ENCODE assay signal across 12 cellular contexts in genomic region chr2:64403426-64403825, GRCh38. TPM values are rescaled to one million over a fixed set of nuclear protein-coding genes. Genes with fewer than 3 reads are reported as not detected.
DNase-seq lines count a peak whose midpoint lies in the region; TF ChIP-seq lines count a peak whose summit lies in the region.
"Had no signal": no experiment of that assay in that cellular context is flagged by ENCODE, and none has a peak within 500 bp of the region (broad histone marks: within the 10 kb centered on the region; RNA-seq: fewer than 3 reads in every experiment).

No MANE protein-coding gene starts in this region.

- peak overlapping the region; percentile 84 for H2AFZ ChIP-seq in neural progenitor cell (replicated peaks)

- peaks cover 86% of the 10 kb centered on the region for H3K4me1 Mint-ChIP-seq in neural progenitor cell
- H3K4me1 Mint-ChIP-seq in activated naive CD4-positive, alpha-beta T cell treated with anti-CD3 and anti-CD28 coated beads for 36 hours (ENCODE audit: low read depth), result no peaks in the 10 kb centered on the region

- no peak overlapping the region for H3K9ac ChIP-seq in neural progenitor cell

- H3K36me3 Mint-ChIP-seq in neural progenitor cell, result no peaks in the 10 kb centered on the region
- H3K36me3 Mint-ChIP-seq in activated naive CD4-positive, alpha-beta T cell treated with anti-CD3 and anti-CD28 coated beads for 36 hours (ENCODE audit: low read depth), result no peaks in the 10 kb centered on the region

- H3K4me3 ChIP-seq in esophagus muscularis mucosa (no peak overlapping the region), neural progenitor cell (no peak overlapping the region), transverse colon (no peak overlapping the region), H7 (ENCODE audit: insufficient read depth, low read depth, low read length) (no peak overlapping the region)

- peaks cover 5% of the 10 kb centered on the region for H3K27me3 Mint-ChIP-seq in neural progenitor cell (ENCODE audit: insufficient read depth, low read depth)
- no peaks in the 10 kb centered on the region for H3K27me3 Mint-ChIP-seq in activated naive CD4-positive, alpha-beta T cell treated with anti-CD3 and anti-CD28 coated beads for 36 hours (ENCODE audit: low read depth)

- in situ Hi-C loops in transverse colon (cut with MboI; ENCODE audit: low pct_ligation_motif_present in 1 of 4, low pct_unique_long_range_greater_than_20kb in 1 of 4, low sequenced_read_pairs in 3 of 4), result no loop called here

- no peaks in the 10 kb centered on the region for H3K79me2 ChIP-seq in neural progenitor cell (ENCODE audit: low read depth)

- WGBS in esophagus muscularis mucosa, result 77% methylated on average over 8 of the region's 8 CpGs
- WGBS in transverse colon (ENCODE audit: low coverage in 1 of 2), 2 donors, result 56 to 73% methylated on average over 2 to 8 of the region's 8 CpGs

- TF ChIP-seq CTCF in esophagus muscularis mucosa (IDR thresholded peaks at IDR 0.05), result no peak
- no peak for TF ChIP-seq CTCF in neural progenitor cell (IDR thresholded peaks at IDR 0.05)
- TF ChIP-seq CTCF in transverse colon (IDR thresholded peaks at IDR 0.05), result no peak

- no peaks in the 10 kb centered on the region for H4K20me1 ChIP-seq in neural progenitor cell (ENCODE audit: low read depth)

- TF ChIP-seq EP300 in esophagus muscularis mucosa (IDR thresholded peaks at IDR 0.05), result no peak
- TF ChIP-seq EP300 in transverse colon (IDR thresholded peaks at IDR 0.05; ENCODE audit: low read depth), result no peak

- no peaks in the 10 kb centered on the region for H3K9me3 ChIP-seq in esophagus muscularis mucosa
- no peaks in the 10 kb centered on the region for H3K9me3 ChIP-seq in neural progenitor cell (ENCODE audit: low read depth)
- no peaks in the 10 kb centered on the region for H3K9me3 ChIP-seq in transverse colon

- H3K4me1 ChIP-seq in esophagus muscularis mucosa (peaks cover 35 to 46% (median 42%) of the 10 kb centered on the region in 4 donors), neural progenitor cell (peaks cover 47% of the 10 kb centered on the region), transverse colon (peaks cover 33 to 70% (median 61%) of the 10 kb centered on the region in 4 donors)

- H3K27me3 ChIP-seq in esophagus muscularis mucosa (no peaks in the 10 kb centered on the region), neural progenitor cell (no peaks in the 10 kb centered on the region), transverse colon (no peaks in the 10 kb centered on the region), H7 (ENCODE audit: control insufficient read depth, insufficient read depth, low read length) (no peaks in the 10 kb centered on the region)

- peak overlapping the region; percentile 71 for H3K4me2 ChIP-seq in neural progenitor cell

- peak overlapping the region; percentile 100 for H3K27ac Mint-ChIP-seq in neural progenitor cell
- no peak overlapping the region for H3K27ac Mint-ChIP-seq in activated naive CD4-positive, alpha-beta T cell treated with anti-CD3 and anti-CD28 coated beads for 36 hours
- H3K27ac Mint-ChIP-seq: activated B cell treated with CpG ODN at 0.5 μM for 24 hours had no signal

- no peak for TF ChIP-seq POLR2A in esophagus muscularis mucosa (IDR thresholded peaks at IDR 0.05; ENCODE audit: low read depth)
- no peak for TF ChIP-seq POLR2A in transverse colon (IDR thresholded peaks at IDR 0.05)

- peak overlapping the region; percentile 81 for H3K4me3 Mint-ChIP-seq in neural progenitor cell
- no peak overlapping the region for H3K4me3 Mint-ChIP-seq in activated naive CD4-positive, alpha-beta T cell treated with anti-CD3 and anti-CD28 coated beads for 36 hours
- H3K4me3 Mint-ChIP-seq: activated B cell treated with CpG ODN at 0.5 μM for 24 hours had no signal

- CTCF ChIA-PET in activated naive CD4-positive, alpha-beta T cell treated with anti-CD3 and anti-CD28 coated beads for 36 hours (lab: Charles Lee), result interaction anchor here (1.6 to 2.8 kb wide), 2 partner anchors 72 to 84 kb away, joined by 7 to 8 read pairs; no protein-coding TSS in a partner anchor

- H3F3A ChIP-seq in neural progenitor cell (ENCODE audit: low read depth), result peaks cover 18% of the 10 kb centered on the region

- H3K36me3 ChIP-seq in esophagus muscularis mucosa (no peaks in the 10 kb centered on the region), neural progenitor cell (no peaks in the 10 kb centered on the region), transverse colon (no peaks in the 10 kb centered on the region), H7 (replicated peaks; ENCODE audit: control insufficient read depth, insufficient read depth, low read length) (no peaks in the 10 kb centered on the region)

- intact Hi-C loops in esophagus muscularis mucosa (cut with DNase I), result no loop called here
- intact Hi-C loops in transverse colon (cut with DNase I; ENCODE audit: low total_unique reads), result no loop called here
- intact Hi-C loops in activated naive CD4-positive, alpha-beta T cell treated with anti-CD3 and anti-CD28 coated beads for 36 hours (cut with micrococcal nuclease), result no loop called here

- H3K27ac ChIP-seq in esophagus muscularis mucosa (replicated peaks in 1 of 4) (peak overlapping the region; percentile 75 to 77 (median 76)), neural progenitor cell (peak overlapping the region; percentile 88), transverse colon (peak overlapping the region; percentile 88 to 89 (median 89))

- DNase-seq in DMS153 (lab: John Stamatoyannopoulos, UW) (peak; percentile 26), DMS153 treated with DMSO at 0.1 percent for 48 hours (lab: John Stamatoyannopoulos, UW; ENCODE audit: unreplicated experiment) (no peak), esophagus muscularis mucosa (ENCODE audit: extremely low spot score) (peak; percentile 80), neural progenitor cell (ENCODE audit: low spot score) (no peak), transverse colon (no peak), NCI-H526 treated with DMSO at 0.1 percent for 48 hours (lab: John Stamatoyannopoulos, UW) (no peak), H7 (no peak)
- DNase-seq in activated naive CD4-positive, alpha-beta T cell treated with anti-CD3 and anti-CD28 coated beads for 36 hours, result no peak
- DNase-seq: 8988T, activated B cell treated with CpG ODN at 0.5 μM for 24 hours, activated gamma-delta T cell, SIG-M5 had no signal

- no peaks in the 10 kb centered on the region for H3K9me3 Mint-ChIP-seq in neural progenitor cell
- H3K9me3 Mint-ChIP-seq in activated naive CD4-positive, alpha-beta T cell treated with anti-CD3 and anti-CD28 coated beads for 36 hours, result no peaks in the 10 kb centered on the region

RNA-seq across cellular contexts. Expression of gene LGALSL, which starts 50.5 kb away (rescaled TPM):
- total RNA-seq in esophagus muscularis mucosa, result 10 to 100 TPM; 12.3 to 20.2 (median 17.5) TPM
- 24.3 and 31.1 TPM in 2 replicates for total RNA-seq in neural progenitor cell (ENCODE audit: low replicate concordance)
- total RNA-seq in transverse colon, result 10 to 100 TPM; 13.1 to 30.7 (median 18.1) TPM
- total RNA-seq in activated naive CD4-positive, alpha-beta T cell treated with anti-CD3 and anti-CD28 coated beads for 36 hours, result 1 to 10 TPM; 1.0 to 1.5 TPM
- 12.0 and 12.1 TPM in 2 replicates for total RNA-seq in H7 (2014; rRNA removed; shearing (Covaris generic))

Comparison
In these comparisons a context has a peak if more than half of its experiments do, and no peak if none do; other contexts are left out.
1. DNase-seq: peak in DMS153 (single experiment) and esophagus muscularis mucosa (single experiment); none in DMS153 treated with DMSO at 0.1 percent for 48 hours (single experiment), neural progenitor cell (single experiment), transverse colon (single experiment), activated naive CD4-positive, alpha-beta T cell treated with anti-CD3 and anti-CD28 coated beads for 36 hours (single experiment), NCI-H526 treated with DMSO at 0.1 percent for 48 hours (single experiment) and H7 (single experiment).
2. Peak in every context shown above with its lines, with median percentiles within 50 percentile points of each other: H3K27ac ChIP-seq.